Comparison of ENCODE assay signal across 10 cellular contexts in the genomic region with DNA sequence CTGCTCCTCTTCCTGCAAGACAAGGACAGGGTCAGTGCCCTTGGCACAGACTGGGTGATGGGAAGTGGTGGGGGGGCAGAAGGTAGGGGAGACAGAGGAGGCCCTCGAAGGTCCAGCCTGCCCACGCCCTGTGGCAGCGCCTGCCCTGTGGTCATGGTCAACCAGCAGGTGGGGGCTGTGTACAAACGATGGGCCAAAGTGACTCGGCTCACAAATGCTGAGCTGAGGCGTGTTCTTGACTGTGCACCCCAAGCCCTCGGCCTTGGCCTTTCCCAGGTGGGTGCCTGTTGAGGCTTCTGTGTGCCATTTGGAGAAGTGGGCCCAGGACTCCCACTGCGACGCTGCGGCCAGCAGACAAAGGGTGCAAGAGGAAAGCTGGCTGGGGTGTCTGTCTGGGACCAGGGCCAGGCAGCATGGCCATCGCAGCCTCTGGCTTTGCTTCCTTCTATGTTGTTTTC. TPM values are rescaled to one million over a fixed set of nuclear protein-coding genes. Genes with fewer than 3 reads are reported as not detected.
A peak's percentile ranks its signal among the peaks of the same experiment; 100 is the strongest.
DNase-seq lines count a peak whose midpoint lies in the region; ATAC-seq and TF ChIP-seq lines count a peak whose summit lies in the region.
"Had no signal": no experiment of that assay in that cellular context is flagged by ENCODE, and none has a peak within 500 bp of the region (broad histone marks: within the 10 kb centered on the region; RNA-seq: fewer than 3 reads in every experiment).

No MANE protein-coding gene starts in this region.

- WGBS in urinary bladder, result 34% methylated on average over 11 of the region's 11 CpGs

- no peak overlapping the region for H3K4me3 ChIP-seq in lower lobe of right lung
- H3K4me3 ChIP-seq in urinary bladder (ENCODE audit: low read depth, low read length), result no peak overlapping the region
- H3K4me3 ChIP-seq: HAP-1 had no signal

- no peaks in the 10 kb centered on the region for H3K27me3 ChIP-seq in lower lobe of right lung (ENCODE audit: low read depth)

- peak; percentile 13 to 20 for ATAC-seq in lower lobe of right lung
- ATAC-seq in HG03342 (IDR thresholded peaks at IDR 0.05; ENCODE audit: unreplicated experiment), result no peak
- no peak for ATAC-seq in activated CD4-positive, CD25-positive, alpha-beta regulatory T cell treated with anti-CD3 and anti-CD28 coated beads, Interleukin-2, amount 50 U/mL, for 24 hours
- no peak for ATAC-seq in GM19395 (IDR thresholded peaks at IDR 0.05; ENCODE audit: unreplicated experiment)

- H3K27ac ChIP-seq in lower lobe of right lung (peak overlapping the region; percentile 79), urinary bladder (ENCODE audit: low read depth) (peak overlapping the region; percentile 68)

- H3K4me1 ChIP-seq in lower lobe of right lung, result peaks cover 36% of the 10 kb centered on the region
- no peaks in the 10 kb centered on the region for H3K4me1 ChIP-seq in urinary bladder (ENCODE audit: insufficient read depth)
- H3K4me1 ChIP-seq: HAP-1 had no signal

- no peak for TF ChIP-seq CTCF in lower lobe of right lung (IDR thresholded peaks at IDR 0.05)

- H3K36me3 ChIP-seq in lower lobe of right lung (peaks cover 24% of the 10 kb centered on the region), urinary bladder (ENCODE audit: insufficient read depth) (no peaks in the 10 kb centered on the region)

- intact Hi-C loops in lower lobe of right lung (cut with DNase I), result no loop called here

- DNase-seq in astrocyte of the hippocampus (ENCODE audit: low read depth, low spot score), result peak; percentile 50
- no peak for DNase-seq in lower lobe of right lung

- no peaks in the 10 kb centered on the region for H3K9me3 ChIP-seq in lower lobe of right lung
- H3K9me3 ChIP-seq: HAP-1 had no signal

RNA-seq across cellular contexts. Expression of a gene that starts 22.6 kb away (rescaled TPM):
- total RNA-seq in lower lobe of right lung (105 TPM), urinary bladder (188 TPM)
- polyA plus RNA-seq in urinary bladder, result 432 TPM

RNA-seq across cellular contexts. Expression of a gene that starts 38.2 kb away (rescaled TPM):
- total RNA-seq in lower lobe of right lung (29.6 TPM), urinary bladder (13.5 TPM)
- 41.4 TPM for polyA plus RNA-seq in urinary bladder

RNA-seq across cellular contexts. Expression of a gene that starts 38.4 kb away (rescaled TPM):
- 31.6 TPM for total RNA-seq in lower lobe of right lung
- total RNA-seq in urinary bladder, result 22.6 TPM
- polyA plus RNA-seq in urinary bladder, result 38.4 TPM

RNA-seq across cellular contexts. Expression of a gene that starts 44.6 kb away (rescaled TPM):
- 16.6 TPM for total RNA-seq in lower lobe of right lung
- 0.42 TPM for total RNA-seq in urinary bladder
- polyA plus RNA-seq in urinary bladder, result 4.2 TPM
- total RNA-seq: activated CD8-positive, alpha-beta memory T cell treated with anti-CD3 and anti-CD28 coated beads for 36 hours; dermis microvascular lymphatic vessel endothelial cell; OCI-LY7 had no signal

RNA-seq across cellular contexts. Expression of a gene that starts 48.9 kb away (rescaled TPM):
- total RNA-seq in lower lobe of right lung (122 TPM), urinary bladder (134 TPM)
- 148 TPM for polyA plus RNA-seq in urinary bladder

Comparison
In these comparisons a context has a peak if more than half of its experiments do, and no peak if none do; other contexts are left out.
1. ATAC-seq: peak in lower lobe of right lung (2 of 2); none in HG03342 (single experiment), activated CD4-positive, CD25-positive, alpha-beta regulatory T cell treated with anti-CD3 and anti-CD28 coated beads, Interleukin-2, amount 50 U/mL, for 24 hours (0 of 2) and GM19395 (single experiment).